In genomic region chr19:6373096-6373812, GRCh38 we compare ENCODE assay signal across 8 cellular contexts. TPM values are rescaled to one million over a fixed set of nuclear protein-coding genes. Genes with fewer than 3 reads are reported as not detected.
DNase-seq lines count a peak whose midpoint lies in the region; ATAC-seq and TF ChIP-seq lines count a peak whose summit lies in the region.

No MANE protein-coding gene starts in this region.

- POLR2A ChIA-PET in CD4-positive, alpha-beta T cell (lab: Charles Lee): interaction anchor here (0.6 to 4.0 kb wide), 11 partner anchors 11 to 1547 kb away, joined by 3 to 172 read pairs (median 5); partner anchors contain the start of genes CLPP, DENND1C, GTF2F1 and KHSRP

- H3K23ac ChIP-seq in mesendoderm (ENCODE audit: low read length): no peak overlapping the region

- H3K27ac ChIP-seq in CD4-positive, alpha-beta T cell (ENCODE audit: low read depth, low read length): peak overlapping the region; percentile 87
- peak overlapping the region; percentile 99 for H3K27ac ChIP-seq in HUES48 (ENCODE audit: low read depth, low read length)
- H3K27ac ChIP-seq in mesendoderm (ENCODE audit: low read depth, low read length): peak overlapping the region; percentile 91

- WGBS in mesendoderm (ENCODE audit: extremely low coverage, insufficient coverage, low lambda C conversion rate): no CpG with 5 or more reads among the region's 53 CpGs

- H3K4me1 ChIP-seq in HUES48 (ENCODE audit: control insufficient read depth, insufficient read depth, low read length): peaks cover 7% of the 10 kb centered on the region; the same call in 1 of the 2 replicates
- H3K4me1 ChIP-seq in mesendoderm (ENCODE audit: control insufficient read depth, low read depth, low read length): peaks cover 4% of the 10 kb centered on the region

- CTCF ChIA-PET in CD4-positive, alpha-beta T cell (lab: Charles Lee): no interaction called here

- peak overlapping the region; percentile 96 for H3K4me3 Mint-ChIP-seq in CD4-positive, alpha-beta T cell
- peak overlapping the region; percentile 93 to 94 for H3K4me3 Mint-ChIP-seq in effector memory CD8-positive, alpha-beta T cell

- H3K9ac ChIP-seq in HUES48 (ENCODE audit: low read depth, low read length) (peak overlapping the region; percentile 89; the same call in 1 of the 2 replicates), mesendoderm (ENCODE audit: low read length) (peak overlapping the region; percentile 98)

- H2BK15ac ChIP-seq in mesendoderm (replicated peaks; ENCODE audit: low read depth): no peak overlapping the region

- peak overlapping the region; percentile 42 for H3K4me2 ChIP-seq in mesendoderm (ENCODE audit: low read length)

- TF ChIP-seq CTCF in CD4-positive, alpha-beta T cell (IDR thresholded peaks at IDR 0.05): no peak

- intact Hi-C loops in CD4-positive, alpha-beta T cell (cut with DNase I, micrococcal nuclease): loop anchor here in 1 of 2 experiments (1.0 to 10.0 kb wide), 6 partner anchors 20 to 468 kb away; partner anchors contain the start of genes GPR108, GTF2F1, KHSRP and NDUFA11

- peak overlapping the region; percentile 89 for H3K27ac Mint-ChIP-seq in CD4-positive, alpha-beta T cell
- peak overlapping the region; percentile 88 to 95 for H3K27ac Mint-ChIP-seq in effector memory CD8-positive, alpha-beta T cell

- H3K36me3 ChIP-seq in HUES48 (ENCODE audit: control insufficient read depth, insufficient read depth, low read length): peaks cover 15% of the 10 kb centered on the region
- no peaks in the 10 kb centered on the region for H3K36me3 ChIP-seq in mesendoderm (ENCODE audit: control insufficient read depth, insufficient read depth, low read length)

- no peak overlapping the region for H2BK5ac ChIP-seq in mesendoderm (ENCODE audit: low read length)

- ATAC-seq in CD4-positive, alpha-beta T cell (ENCODE audit: poor library complexity): peak; percentile 70
- ATAC-seq in GM21423 (IDR thresholded peaks at IDR 0.05; ENCODE audit: unreplicated experiment): peak; percentile 48
- ATAC-seq in effector memory CD8-positive, alpha-beta T cell (replicated peaks): peak; percentile 64

- DNase-seq in CD4-positive, alpha-beta T cell: peak; percentile 97 to 99 (median 98)
- DNase-seq in NOMO-1 treated with DMSO at 0.1 percent for 48 hours (lab: John Stamatoyannopoulos, UW; ENCODE audit: unreplicated experiment): peak; percentile 96
- peak; percentile 94 to 98 (median 97) for DNase-seq in activated CD8-positive, alpha-beta memory T cell treated with anti-CD3 and anti-CD28 coated beads for 48 hours (ENCODE audit: low read depth in 2 of 3, low spot score in 2 of 3)
- DNase-seq in effector memory CD8-positive, alpha-beta T cell: peak; percentile 94 to 97 (median 96)
- peak; percentile 98 for DNase-seq in mesendoderm
- peak; percentile 94 for DNase-seq in stimulated activated CD8-positive, alpha-beta memory T cell treated with anti-CD3 and anti-CD28 coated beads, Interleukin-12 subunit alpha, Interleukin-12 subunit beta, amount 100 ng/mL, for 1 hour (ENCODE audit: low read depth)

- no peaks in the 10 kb centered on the region for H3K27me3 Mint-ChIP-seq in CD4-positive, alpha-beta T cell
- H3K27me3 Mint-ChIP-seq in effector memory CD8-positive, alpha-beta T cell: no peaks in the 10 kb centered on the region

- no peak overlapping the region for H2BK120ac ChIP-seq in mesendoderm (ENCODE audit: low read depth, low read length)

- H3K27me3 ChIP-seq in CD4-positive, alpha-beta T cell (ENCODE audit: control insufficient read depth, insufficient read depth, low read length): no peaks in the 10 kb centered on the region
- H3K27me3 ChIP-seq in HUES48 (ENCODE audit: control insufficient read depth, insufficient read depth, low read length): no peaks in the 10 kb centered on the region
- no peaks in the 10 kb centered on the region for H3K27me3 ChIP-seq in mesendoderm (ENCODE audit: insufficient read depth, low read length, poor library complexity)

- H4K8ac ChIP-seq in mesendoderm (ENCODE audit: low read depth, low read length): no peak overlapping the region

- no peaks in the 10 kb centered on the region for H3K79me2 ChIP-seq in mesendoderm (ENCODE audit: control insufficient read depth, insufficient read depth, low read length)

- no peak overlapping the region for H4K5ac ChIP-seq in mesendoderm (ENCODE audit: low read length)

- peaks cover 19% of the 10 kb centered on the region for H3K4me1 Mint-ChIP-seq in CD4-positive, alpha-beta T cell (ENCODE audit: low read depth)
- H3K4me1 Mint-ChIP-seq in effector memory CD8-positive, alpha-beta T cell (ENCODE audit: low read depth in 2 of 2): peaks cover 10 to 13% of the 10 kb centered on the region in 2 donors

- no peaks in the 10 kb centered on the region for H3K9me3 ChIP-seq in CD4-positive, alpha-beta T cell (ENCODE audit: control insufficient read depth, low read length)
- no peaks in the 10 kb centered on the region for H3K9me3 ChIP-seq in HUES48 (ENCODE audit: control insufficient read depth, insufficient read depth, low read length)

- H3K79me1 ChIP-seq in mesendoderm (ENCODE audit: low read length): no peaks in the 10 kb centered on the region

- H3K4me3 ChIP-seq in HUES48 (ENCODE audit: low read depth, low read length) (peak overlapping the region; percentile 97), mesendoderm (ENCODE audit: low read length) (peak overlapping the region; percentile 95)

- H3K56ac ChIP-seq in mesendoderm (ENCODE audit: low read length): peak overlapping the region; percentile 99

- H3K4ac ChIP-seq in mesendoderm (ENCODE audit: low read depth, low read length): no peak overlapping the region

- no peak overlapping the region for H2AK5ac ChIP-seq in mesendoderm (ENCODE audit: low read length)

- H3K9me3 Mint-ChIP-seq in CD4-positive, alpha-beta T cell: no peaks in the 10 kb centered on the region
- no peaks in the 10 kb centered on the region for H3K9me3 Mint-ChIP-seq in effector memory CD8-positive, alpha-beta T cell

- H3K36me3 Mint-ChIP-seq in CD4-positive, alpha-beta T cell (ENCODE audit: low read depth): peaks cover 45% of the 10 kb centered on the region
- peaks cover 33% of the 10 kb centered on the region for H3K36me3 Mint-ChIP-seq in effector memory CD8-positive, alpha-beta T cell (ENCODE audit: insufficient read depth)

- H3K18ac ChIP-seq in mesendoderm (ENCODE audit: low read length): peak overlapping the region; percentile 25

RNA-seq across cellular contexts. Expression of gene ALKBH7, which starts 0.7 kb away (rescaled TPM):
- total RNA-seq in CD4-positive, alpha-beta T cell: 10 to 100 TPM; 75.3 to 78.7 TPM
- 30.2 TPM for polyA plus RNA-seq in mesendoderm (2013, experiment 1 of 2)
- polyA plus RNA-seq in mesendoderm (2013, experiment 2 of 2): 31.0 TPM

RNA-seq across cellular contexts. Expression of gene PSPN, which starts 2.5 kb away (rescaled TPM):
- under 1 TPM; 0.81 to 0.85 TPM for total RNA-seq in CD4-positive, alpha-beta T cell
- polyA plus RNA-seq in mesendoderm (2013, experiment 1 of 2): 0.53 TPM
- polyA plus RNA-seq in mesendoderm (2013, experiment 2 of 2): 0.67 TPM

RNA-seq across cellular contexts. Expression of gene CLPP, which starts 11.9 kb away (rescaled TPM):
- 10 to 100 TPM; 86.7 to 96.4 TPM for total RNA-seq in CD4-positive, alpha-beta T cell
- polyA plus RNA-seq in mesendoderm (2013, experiment 1 of 2): 158 TPM
- polyA plus RNA-seq in mesendoderm (2013, experiment 2 of 2): 163 TPM

RNA-seq across cellular contexts. Expression of gene GTF2F1, which starts 19.7 kb away (rescaled TPM):
- 10 to 100 TPM; 56.1 to 61.1 TPM for total RNA-seq in CD4-positive, alpha-beta T cell
- 64.7 TPM for polyA plus RNA-seq in mesendoderm (2013, experiment 1 of 2)
- polyA plus RNA-seq in mesendoderm (2013, experiment 2 of 2): 63.7 TPM

RNA-seq across cellular contexts. Expression of gene ACER1, which starts 39.8 kb away (rescaled TPM):
- total RNA-seq in CD4-positive, alpha-beta T cell: 1 to 10 TPM; 2.7 to 3.1 TPM
- not detected for polyA plus RNA-seq in mesendoderm (2013, experiment 1 of 2)
- not detected for polyA plus RNA-seq in mesendoderm (2013, experiment 2 of 2)

Comparison
In these comparisons a context has a peak if more than half of its experiments do, and no peak if none do; other contexts are left out.
1. Peak in every context shown above with its lines: DNase-seq, ATAC-seq, H3K4me3 ChIP-seq and H3K27ac ChIP-seq.